Comparison of ENCODE assay signal across 10 cellular contexts in the genomic region with DNA sequence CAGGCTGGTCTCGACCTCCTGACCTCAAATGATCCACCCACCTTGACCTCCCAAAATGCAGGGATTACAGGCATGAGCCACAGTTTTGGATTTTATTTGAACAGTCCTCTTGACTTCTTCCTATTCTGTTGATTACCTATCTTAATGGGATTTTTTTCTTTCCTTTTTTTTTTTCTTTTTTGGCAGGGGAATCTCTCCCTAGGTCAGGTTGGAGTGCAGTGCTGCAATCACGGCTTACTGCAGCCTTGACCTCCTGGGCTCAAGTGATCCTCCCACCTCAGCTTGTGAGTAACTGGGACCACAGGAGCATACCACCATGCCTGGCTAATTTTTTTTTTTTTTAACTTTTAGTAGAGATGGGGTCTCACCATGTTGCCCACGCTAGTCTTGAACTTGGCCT. TPM values are rescaled to one million over a fixed set of nuclear protein-coding genes. Genes with fewer than 3 reads are reported as not detected.
DNase-seq lines count a peak whose midpoint lies in the region; ATAC-seq and TF ChIP-seq lines count a peak whose summit lies in the region.
"Had no signal": no experiment of that assay in that cellular context is flagged by ENCODE, and none has a peak within 500 bp of the region (broad histone marks: within the 10 kb centered on the region; RNA-seq: fewer than 3 reads in every experiment).

No MANE protein-coding gene starts in this region.

- H3K27me3 ChIP-seq in H9 (ENCODE audit: insufficient read depth, low read length) = no peaks in the 10 kb centered on the region
- no peaks in the 10 kb centered on the region for H3K27me3 ChIP-seq in foreskin keratinocyte

- peaks cover 6% of the 10 kb centered on the region for H3K27me3 Mint-ChIP-seq in H9 (ENCODE audit: low read depth)
- H3K27me3 Mint-ChIP-seq in activated T-helper 17 cell treated with anti-CD3 and anti-CD28 coated beads, Interleukin-2, amount 50 U/mL, for 72 hours = no peaks in the 10 kb centered on the region
- no peaks in the 10 kb centered on the region for H3K27me3 Mint-ChIP-seq in natural killer cell (ENCODE audit: low read depth in 2 of 2)

- intact Hi-C loops in natural killer cell (cut with micrococcal nuclease) = no loop called here

- TF ChIP-seq POLR2A in GM18505 (IDR thresholded peaks at IDR 0.05; ENCODE audit: borderline replicate concordance, extremely low read depth, insufficient read depth, insufficient read length) = no peak

- no peak overlapping the region for H2BK5ac ChIP-seq in H9 (ENCODE audit: insufficient read length, low read length)

- no peaks in the 10 kb centered on the region for H4K20me1 ChIP-seq in H9 (ENCODE audit: control insufficient read depth, insufficient read depth, insufficient read length)

- H3K14ac ChIP-seq in H9 (ENCODE audit: insufficient read depth, low read length) = no peak overlapping the region

- no peak overlapping the region for H4K5ac ChIP-seq in H9 (ENCODE audit: insufficient read length, low read depth, low read length)

- ATAC-seq in activated T-helper 17 cell treated with anti-CD3 and anti-CD28 coated beads, Interleukin-2, amount 50 U/mL, for 72 hours (replicated peaks) = no peak
- ATAC-seq in natural killer cell (no peak), foreskin keratinocyte (no peak), GM18505 (IDR thresholded peaks at IDR 0.05; ENCODE audit: unreplicated experiment) (no peak)
- ATAC-seq: left lobe of liver had no signal

- H3K56ac ChIP-seq in H9 (ENCODE audit: insufficient read length, low read depth, low read length) = no peak overlapping the region

- no peak overlapping the region for H4K91ac ChIP-seq in H9 (ENCODE audit: insufficient read length, low read depth, low read length)

- TF ChIP-seq CTCF in AG09309 (IDR thresholded peaks at IDR 0.05; ENCODE audit: control insufficient read depth, insufficient read depth, low read depth, low read length, missing control alignments) (no peak), H9 (conservative IDR thresholded peaks at IDR 0.05) (no peak), natural killer cell (IDR thresholded peaks at IDR 0.05) (no peak), foreskin keratinocyte (conservative IDR thresholded peaks at IDR 0.05) (no peak)

- peaks cover 7% of the 10 kb centered on the region for H3K23me2 ChIP-seq in H9 (ENCODE audit: insufficient read length, low read depth, low read length, poor library complexity, severe bottlenecking)

- no peak overlapping the region for H2AK5ac ChIP-seq in H9 (ENCODE audit: insufficient read length, low read length)

- H2AFZ ChIP-seq in H9 (ENCODE audit: low read length) = no peak overlapping the region

- H3K9me3 Mint-ChIP-seq in H9 (peaks cover 2 to 3% of the 10 kb centered on the region in 2 experiments; a peak in 4 of 5 replicates), natural killer cell (no peaks in the 10 kb centered on the region)
- H3K9me3 Mint-ChIP-seq in activated T-helper 17 cell treated with anti-CD3 and anti-CD28 coated beads, Interleukin-2, amount 50 U/mL, for 72 hours = no peaks in the 10 kb centered on the region

- H3K4me3 Mint-ChIP-seq in H9 (peak overlapping the region; percentile 97 to 100), natural killer cell (peak overlapping the region; percentile 63)
- peak overlapping the region; percentile 92 for H3K4me3 Mint-ChIP-seq in activated T-helper 17 cell treated with anti-CD3 and anti-CD28 coated beads, Interleukin-2, amount 50 U/mL, for 72 hours

- DNase-seq in AG09309 (ENCODE audit: low read depth) (no peak), H9 (no peak), natural killer cell (no peak), NCI-H1694 treated with DMSO at 0.1 percent for 48 hours (lab: John Stamatoyannopoulos, UW) (no peak), foreskin keratinocyte (no peak), anterior cingulate cortex (lab: John Stamatoyannopoulos, UW) (no peak)
- DNase-seq: NCI-H226 had no signal

- H3K9me3 ChIP-seq in H9 (ENCODE audit: control insufficient read depth, low read depth, low read length) = no peaks in the 10 kb centered on the region

- H2BK15ac ChIP-seq in H9 (ENCODE audit: low read depth, low read length) = no peak overlapping the region

- H3K36me3 Mint-ChIP-seq in H9 (ENCODE audit: insufficient read depth in 1 of 3, low read depth in 3 of 3) (peaks cover 39 to 62% (median 62%) of the 10 kb centered on the region in 3 experiments), natural killer cell (no peaks in the 10 kb centered on the region)
- peaks cover 80% of the 10 kb centered on the region for H3K36me3 Mint-ChIP-seq in activated T-helper 17 cell treated with anti-CD3 and anti-CD28 coated beads, Interleukin-2, amount 50 U/mL, for 72 hours (ENCODE audit: low read depth)

- peaks cover 48 to 57% of the 10 kb centered on the region in 2 experiments for H3K4me1 Mint-ChIP-seq in H9
- peaks cover 38% of the 10 kb centered on the region for H3K4me1 Mint-ChIP-seq in activated T-helper 17 cell treated with anti-CD3 and anti-CD28 coated beads, Interleukin-2, amount 50 U/mL, for 72 hours
- peaks cover 49% of the 10 kb centered on the region in 2 donors for H3K4me1 Mint-ChIP-seq in natural killer cell

- no peak overlapping the region for H3K4ac ChIP-seq in H9 (ENCODE audit: low read depth, low read length)

- H2BK20ac ChIP-seq in H9 (ENCODE audit: low read depth, low read length, poor library complexity, severe bottlenecking) = no peak overlapping the region

- H3K27ac Mint-ChIP-seq in H9 (peak overlapping the region in 2 of 3 experiments; percentile 79 to 81; a peak in 3 of 7 replicates), natural killer cell (peak overlapping the region in 1 of 2 donors; percentile 98)
- peak overlapping the region; percentile 97 for H3K27ac Mint-ChIP-seq in activated T-helper 17 cell treated with anti-CD3 and anti-CD28 coated beads, Interleukin-2, amount 50 U/mL, for 72 hours

- no peak overlapping the region for H3K18ac ChIP-seq in H9 (ENCODE audit: insufficient read length, low read depth, low read length)

- H2BK120ac ChIP-seq in H9 (ENCODE audit: low read depth, low read length, poor library complexity, severe bottlenecking) = no peak overlapping the region

- H4K8ac ChIP-seq in H9 (replicated peaks; ENCODE audit: insufficient read length, low read depth, low read length) = no peak overlapping the region

- H3K23ac ChIP-seq in H9 (ENCODE audit: insufficient read length, low read depth, low read length) = no peak overlapping the region

- peaks cover 62% of the 10 kb centered on the region for H3K79me2 ChIP-seq in H9 (ENCODE audit: insufficient read depth, low read length)

- peak overlapping the region; percentile 14 for H3K4me3 ChIP-seq in AG09309 (ENCODE audit: control insufficient read depth, low read depth, low read length)

- peaks cover 7% of the 10 kb centered on the region for H3K79me1 ChIP-seq in H9 (ENCODE audit: insufficient read depth, low read depth, low read length, poor library complexity, severe bottlenecking)

- H2BK12ac ChIP-seq in H9 (ENCODE audit: insufficient read length, low read depth, low read length) = no peak overlapping the region

- no peak overlapping the region for H3K9ac ChIP-seq in H9 (ENCODE audit: extremely low read depth, insufficient read length, low read length)

- no peak overlapping the region for H3T11ph ChIP-seq in H9 (ENCODE audit: low read length)

- no CpG with 5 or more reads among the region's 3 CpGs for WGBS in H9 (ENCODE audit: extremely low coverage, insufficient read length, low lambda C conversion rate)

- H3K4me1 ChIP-seq in H9 (ENCODE audit: insufficient read depth, low read length) = peaks cover 10% of the 10 kb centered on the region
- peaks cover 38% of the 10 kb centered on the region for H3K4me1 ChIP-seq in foreskin keratinocyte

- no peak overlapping the region for H3K27ac ChIP-seq in H9 (ENCODE audit: insufficient read length, low read depth, low read length)
- H3K27ac ChIP-seq in foreskin keratinocyte = no peak overlapping the region

- no peak overlapping the region for H3K4me2 ChIP-seq in H9 (ENCODE audit: insufficient read depth, insufficient read length, low read length)

RNA-seq across cellular contexts. Expression of a gene that starts 2.8 kb away (rescaled TPM):
- 186 and 201 TPM in 2 replicates for total RNA-seq in H9 (2021)
- total RNA-seq in activated T-helper 17 cell treated with anti-CD3 and anti-CD28 coated beads, Interleukin-2, amount 50 U/mL, for 72 hours = 100 to 1,000 TPM; 281 to 284 TPM
- 10 to 100 TPM; 28.7 to 41.1 (median 40.5) TPM for total RNA-seq in natural killer cell
- total RNA-seq in foreskin keratinocyte = 121 and 154 TPM in 2 replicates
- polyA plus RNA-seq in foreskin keratinocyte = 85.6 and 90.9 TPM in 2 replicates

RNA-seq across cellular contexts. Expression of a gene that starts 22.5 kb away (rescaled TPM):
- total RNA-seq in H9 (2021) (95.1 and 98.6 TPM in 2 replicates), natural killer cell (100 to 1,000 TPM; 211 to 239 (median 222) TPM), foreskin keratinocyte (113 and 116 TPM in 2 replicates)
- total RNA-seq in activated T-helper 17 cell treated with anti-CD3 and anti-CD28 coated beads, Interleukin-2, amount 50 U/mL, for 72 hours = 100 to 1,000 TPM; 155 to 159 TPM
- polyA plus RNA-seq in foreskin keratinocyte = 32.8 and 39.5 TPM in 2 replicates

RNA-seq across cellular contexts. Expression of a gene that starts 53.5 kb away (rescaled TPM):
- total RNA-seq in H9 (2021) (45.0 and 51.9 TPM in 2 replicates), natural killer cell (10 to 100 TPM in 2 of 3 donors, 1 to 10 TPM in 1; 8.1 to 13.8 (median 11.9) TPM), foreskin keratinocyte (106 and 107 TPM in 2 replicates)
- 10 to 100 TPM; 35.7 to 51.7 TPM for total RNA-seq in activated T-helper 17 cell treated with anti-CD3 and anti-CD28 coated beads, Interleukin-2, amount 50 U/mL, for 72 hours
- 153 and 167 TPM in 2 replicates for polyA plus RNA-seq in foreskin keratinocyte
